1 cellular context compared by ENCODE assay signal in genomic region chr18:26128192-26128591, GRCh38.
TF ChIP-seq lines count a peak whose summit lies in the region.

No MANE protein-coding gene starts in this region.

TF ChIP-seq in GM12878, 131 proteins besides CTCF, POLR2A, EP300 and RAD21:
- peak; percentile 70; the same call in 1 of the 2 replicates for TF ChIP-seq SPI1 (IDR thresholded peaks at IDR 0.05; ENCODE audit: borderline replicate concordance, insufficient read depth, low read depth, low read length)
